Comparison of ENCODE assay signal across 1 cellular context in the genomic region with DNA sequence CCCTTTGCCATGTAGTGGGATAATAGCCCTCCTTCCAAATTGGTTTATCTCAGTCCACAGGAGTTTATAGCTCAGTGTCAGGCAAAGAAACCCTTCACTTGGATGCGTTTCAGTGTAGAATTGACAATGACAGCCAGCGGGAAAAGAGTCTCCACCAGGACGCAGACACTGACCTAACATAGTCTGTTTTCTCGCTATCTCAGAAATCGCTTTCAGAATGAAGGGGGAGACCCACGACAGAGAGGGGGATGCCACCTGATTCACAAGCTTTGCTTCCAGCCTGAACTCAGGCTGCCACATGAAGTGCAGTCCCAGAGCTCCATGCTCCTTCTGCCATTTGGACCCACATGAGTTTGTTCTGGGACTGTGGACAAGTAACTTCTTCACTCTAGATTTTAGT.
TF ChIP-seq lines count a peak whose summit lies in the region.

No MANE protein-coding gene starts in this region.

TF ChIP-seq in SK-N-SH treated with all-trans-retinoic acid at 6 μM for 48 hours, 23 proteins besides CTCF, POLR2A, EP300 and RAD21 (continued from another document):
- TF ChIP-seq BACH2 (CRISPR knock-in tag; IDR thresholded peaks at IDR 0.05; ENCODE audit: borderline replicate concordance) (no peak), ZFP3 (CRISPR knock-in tag; IDR thresholded peaks at IDR 0.05) (no peak), PPARA (CRISPR knock-in tag; IDR thresholded peaks at IDR 0.05; ENCODE audit: borderline replicate concordance) (no peak), ZFP30 (CRISPR knock-in tag; IDR thresholded peaks at IDR 0.05) (no peak), ZNF565 (CRISPR knock-in tag; conservative IDR thresholded peaks at IDR 0.05; ENCODE audit: low read depth) (no peak), TCF4 (CRISPR knock-in tag; IDR thresholded peaks at IDR 0.05; ENCODE audit: borderline replicate concordance) (no peak), ZNF8 (CRISPR knock-in tag; IDR thresholded peaks at IDR 0.05) (no peak)
- TF ChIP-seq, protein P1, sequence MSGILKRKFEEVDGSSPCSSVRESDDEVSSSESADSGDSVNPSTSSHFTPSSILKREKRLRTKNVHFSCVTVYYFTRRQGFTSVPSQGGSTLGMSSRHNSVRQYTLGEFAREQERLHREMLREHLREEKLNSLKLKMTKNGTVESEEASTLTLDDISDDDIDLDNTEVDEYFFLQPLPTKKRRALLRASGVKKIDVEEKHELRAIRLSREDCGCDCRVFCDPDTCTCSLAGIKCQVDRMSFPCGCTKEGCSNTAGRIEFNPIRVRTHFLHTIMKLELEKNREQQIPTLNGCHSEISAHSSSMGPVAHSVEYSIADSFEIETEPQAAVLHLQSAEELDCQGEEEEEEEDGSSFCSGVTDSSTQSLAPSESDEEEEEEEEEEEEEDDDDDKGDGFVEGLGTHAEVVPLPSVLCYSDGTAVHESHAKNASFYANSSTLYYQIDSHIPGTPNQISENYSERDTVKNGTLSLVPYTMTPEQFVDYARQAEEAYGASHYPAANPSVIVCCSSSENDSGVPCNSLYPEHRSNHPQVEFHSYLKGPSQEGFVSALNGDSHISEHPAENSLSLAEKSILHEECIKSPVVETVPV (CRISPR knock-in tag; IDR thresholded peaks at IDR 0.05) = no peak
- TF ChIP-seq, protein P2, sequence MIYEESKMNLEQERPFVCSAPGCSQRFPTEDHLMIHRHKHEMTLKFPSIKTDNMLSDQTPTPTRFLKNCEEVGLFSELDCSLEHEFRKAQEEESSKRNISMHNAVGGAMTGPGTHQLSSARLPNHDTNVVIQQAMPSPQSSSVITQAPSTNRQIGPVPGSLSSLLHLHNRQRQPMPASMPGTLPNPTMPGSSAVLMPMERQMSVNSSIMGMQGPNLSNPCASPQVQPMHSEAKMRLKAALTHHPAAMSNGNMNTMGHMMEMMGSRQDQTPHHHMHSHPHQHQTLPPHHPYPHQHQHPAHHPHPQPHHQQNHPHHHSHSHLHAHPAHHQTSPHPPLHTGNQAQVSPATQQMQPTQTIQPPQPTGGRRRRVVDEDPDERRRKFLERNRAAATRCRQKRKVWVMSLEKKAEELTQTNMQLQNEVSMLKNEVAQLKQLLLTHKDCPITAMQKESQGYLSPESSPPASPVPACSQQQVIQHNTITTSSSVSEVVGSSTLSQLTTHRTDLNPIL (CRISPR knock-in tag; IDR thresholded peaks at IDR 0.05; ENCODE audit: low read depth) = no peak
